ENCODE assay signal across 9 cellular contexts in genomic region chr13:76711515-76712182, GRCh38.
A peak's percentile ranks its signal among the peaks of the same experiment; 100 is the strongest.
DNase-seq lines count a peak whose midpoint lies in the region; ATAC-seq lines count a peak whose summit lies in the region.
"Had no signal": no experiment of that assay in that cellular context is flagged by ENCODE, and none has a peak within 500 bp of the region (broad histone marks: within the 10 kb centered on the region; RNA-seq: fewer than 3 reads in every experiment).

No MANE protein-coding gene starts in this region.

- peak; percentile 93 for ATAC-seq in sciatic nerve
- ATAC-seq in stimulated activated naive CD8-positive, alpha-beta T cell treated with anti-CD3 and anti-CD28 coated beads, Interleukin-15, Interleukin-2, amounts not matched to agents 100 U/mL and 50 U/mL, for 24 hours: no peak

- peak; percentile 86 for DNase-seq in ELR (ENCODE audit: low read depth)
- peak; percentile 43 for DNase-seq in SKM-1 treated with dmso at 0.1 percent for 144 hours (lab: John Stamatoyannopoulos, UW; ENCODE audit: unreplicated experiment)
- peak; percentile 28 for DNase-seq in globus pallidus (ENCODE audit: low spot score)
- DNase-seq in sciatic nerve (ENCODE audit: low spot score): no peak
- DNase-seq in stimulated activated naive CD8-positive, alpha-beta T cell treated with anti-CD3 and anti-CD28 coated beads, Interleukin-15, Interleukin-2, amounts not matched to agents 100 U/mL and 50 U/mL, for 24 hours: no peak
- DNase-seq in GM19238 (ENCODE audit: insufficient read length, low spot score): no peak
- DNase-seq in iPS-NIHi7 (ENCODE audit: extremely low spot score): no peak
- DNase-seq in NCI-H1417 treated with DMSO at 0.1 percent for 48 hours (lab: John Stamatoyannopoulos, UW): no peak
- DNase-seq: NCI-H446 treated with DMSO at 0.1 percent for 48 hours had no signal

- intact Hi-C loops in sciatic nerve (cut with DNase I): loop anchor here (2.0 kb wide), 1 partner anchor 47 kb away; no protein-coding TSS in a partner anchor

Comparison
In these comparisons a context has a peak if more than half of its experiments do, and no peak if none do; other contexts are left out.
1. DNase-seq: peak in ELR (single experiment), SKM-1 treated with dmso at 0.1 percent for 144 hours (single experiment) and globus pallidus (single experiment); none in sciatic nerve (single experiment), stimulated activated naive CD8-positive, alpha-beta T cell treated with anti-CD3 and anti-CD28 coated beads, Interleukin-15, Interleukin-2, amounts not matched to agents 100 U/mL and 50 U/mL, for 24 hours (single experiment), GM19238 (single experiment), iPS-NIHi7 (single experiment) and NCI-H1417 treated with DMSO at 0.1 percent for 48 hours (single experiment).